In genomic region chr5:56327810-56328209, GRCh38 we compare ENCODE assay signal across 1 cellular context.
TF ChIP-seq lines count a peak whose summit lies in the region.

No MANE protein-coding gene starts in this region.

TF ChIP-seq in WTC11, 78 proteins besides CTCF, POLR2A, EP300 and RAD21 (continued from another document):
- no peak for TF ChIP-seq E2F4 (CRISPR knock-in tag; IDR thresholded peaks at IDR 0.05; ENCODE audit: borderline replicate concordance, low read depth)
- TF ChIP-seq ZNF512 (CRISPR knock-in tag; IDR thresholded peaks at IDR 0.05; ENCODE audit: borderline replicate concordance): no peak
- no peak for TF ChIP-seq AR (CRISPR knock-in tag; IDR thresholded peaks at IDR 0.05)
- TF ChIP-seq TP53 (CRISPR knock-in tag; IDR thresholded peaks at IDR 0.05): no peak
